17 cellular contexts compared by ENCODE assay signal in genomic region chr2:151823651-151824050, GRCh38. TPM values are rescaled to one million over a fixed set of nuclear protein-coding genes. Genes with fewer than 3 reads are reported as not detected.
DNase-seq lines count a peak whose midpoint lies in the region; ATAC-seq, FAIRE-seq and TF ChIP-seq lines count a peak whose summit lies in the region.
"Had no signal": no experiment of that assay in that cellular context is flagged by ENCODE, and none has a peak within 500 bp of the region (broad histone marks: within the 10 kb centered on the region; RNA-seq: fewer than 3 reads in every experiment).

No MANE protein-coding gene starts in this region.

- peaks cover 52% of the 10 kb centered on the region for H3K4me1 Mint-ChIP-seq in progenitor cell of endocrine pancreas (ENCODE audit: low read depth)

- H3K4me2 ChIP-seq in endothelial cell of umbilical vein (ENCODE audit: insufficient read depth, low read length) = no peak overlapping the region

- peaks cover 11% of the 10 kb centered on the region for H4K20me1 ChIP-seq in endothelial cell of umbilical vein (replicated peaks; ENCODE audit: control insufficient read depth, extremely low read depth, insufficient read depth, low read length)

- H3K27ac Mint-ChIP-seq in progenitor cell of endocrine pancreas = peak overlapping the region; percentile 55
- H3K27ac Mint-ChIP-seq: activated CD4-positive, alpha-beta T cell treated with anti-CD3 and anti-CD28 coated beads, Interleukin-2, amount 10 ng/mL, durations not matched to agents 24 days and 14 days; memory B cell; T-helper 2 cell treated with Interferon-gamma antibody and Interleukin-4, amounts not matched to agents 5 μg/mL and 100 μg/mL, for 36 hours had no signal

- H3K27ac ChIP-seq in endothelial cell of umbilical vein (ENCODE audit: insufficient read depth, low read depth, low read length) = no peak overlapping the region
- H3K27ac ChIP-seq: suprapubic skin had no signal

- BruUV-seq in endothelial cell of umbilical vein (replicated peaks; lab: Mats Ljungman, UMichigan) = no TSS peak

- peak; percentile 66 for DNase-seq in G401 (ENCODE audit: low spot score)
- DNase-seq in NCI-H526 treated with DMSO at 0.1 percent for 48 hours (lab: John Stamatoyannopoulos, UW) = peak; percentile 15
- DNase-seq in endothelial cell of umbilical vein (ENCODE audit: low read depth, low spot score) = peak; percentile 38
- DNase-seq in progenitor cell of endocrine pancreas (ENCODE audit: low spot score, unreplicated experiment) = no peak
- no peak for DNase-seq in HEK293T (ENCODE audit: extremely low spot score)
- no peak for DNase-seq in NCI-H1694 (lab: John Stamatoyannopoulos, UW)
- DNase-seq: activated CD4-positive, alpha-beta T cell treated with anti-CD3 and anti-CD28 coated beads, Interleukin-2, amount 10 ng/mL, durations not matched to agents 24 days and 14 days; activated T-cell treated with anti-CD3 and anti-CD28 coated beads, Interleukin-2, amount 50 U/mL, for 72 hours; adrenal gland; cortex of kidney; DMS79 treated with DMSO at 0.1 percent for 48 hours; NCI-H2081 treated with DMSO at 0.1 percent for 48 hours; NCI-H774 had no signal

- POLR2A ChIA-PET in endothelial cell of umbilical vein (lab: Charles Lee) = no interaction called here
- POLR2A ChIA-PET in HEK293T (lab: Yijun Ruan, JAX) = interaction anchor here (0.6 kb wide), 1 partner anchor 28 kb away, joined by 3 read pairs; no protein-coding TSS in a partner anchor

- TF ChIP-seq CTCF in endothelial cell of umbilical vein (IDR thresholded peaks at IDR 0.05; ENCODE audit: extremely low read depth in 1 of 2, insufficient read depth in 1 of 2, low read depth in 1 of 2, low read length in 2 of 2) (no peak), progenitor cell of endocrine pancreas (IDR thresholded peaks at IDR 0.05; ENCODE audit: unreplicated experiment) (no peak)

- no peak for ATAC-seq in GM21717 (IDR thresholded peaks at IDR 0.05; ENCODE audit: unreplicated experiment)
- ATAC-seq: activated T-cell treated with anti-CD3 and anti-CD28 coated beads, Interleukin-2, amount 50 U/mL, for 72 hours had no signal

- no peaks in the 10 kb centered on the region for H3K27me3 Mint-ChIP-seq in progenitor cell of endocrine pancreas
- H3K27me3 Mint-ChIP-seq: activated CD4-positive, alpha-beta T cell treated with anti-CD3 and anti-CD28 coated beads, Interleukin-2, amount 10 ng/mL, durations not matched to agents 24 days and 14 days; memory B cell had no signal

- H3K4me3 Mint-ChIP-seq in progenitor cell of endocrine pancreas (ENCODE audit: low read depth) = no peak overlapping the region
- H3K4me3 Mint-ChIP-seq: activated CD4-positive, alpha-beta T cell treated with anti-CD3 and anti-CD28 coated beads, Interleukin-2, amount 10 ng/mL, durations not matched to agents 24 days and 14 days; activated T-cell treated with anti-CD3 and anti-CD28 coated beads, Interleukin-2, amount 50 U/mL, for 72 hours; memory B cell; T-helper 2 cell treated with Interferon-gamma antibody and Interleukin-4, amounts not matched to agents 5 μg/mL and 100 μg/mL, for 36 hours had no signal

- H3K4me1 ChIP-seq in endothelial cell of umbilical vein (ENCODE audit: control insufficient read depth, extremely low read depth, insufficient read depth, low read length) = peaks cover 30% of the 10 kb centered on the region

- CTCF ChIA-PET in endothelial cell of umbilical vein (lab: Charles Lee) (interaction anchor here (4.5 kb wide), 1 partner anchor 17 kb away, joined by 27 read pairs; no protein-coding TSS in a partner anchor), HEK293T (lab: Yijun Ruan, JAX) (no interaction called here)

- in situ Hi-C loops in G401 (cut with HindIII; ENCODE audit: low sequenced_read_pairs) = no loop called here

- H3K9ac ChIP-seq in endothelial cell of umbilical vein (replicated peaks; ENCODE audit: extremely low read depth, insufficient read depth, low read length) = no peak overlapping the region

- H3K36me3 ChIP-seq in endothelial cell of umbilical vein (ENCODE audit: control insufficient read depth in 2 of 2, extremely low read depth in 1 of 2, insufficient read depth in 2 of 2, low read length in 2 of 2) = no peaks in the 10 kb centered on the region
- H3K36me3 ChIP-seq: adrenal gland, suprapubic skin had no signal

- H3K27me3 ChIP-seq in endothelial cell of umbilical vein (ENCODE audit: control insufficient read depth in 2 of 2, insufficient read depth in 2 of 2, low read length in 2 of 2) = no peaks in the 10 kb centered on the region
- H3K27me3 ChIP-seq: adrenal gland, suprapubic skin had no signal

- no peak for FAIRE-seq in endothelial cell of umbilical vein (lab: Jason Lieb, UNC)

- dilution Hi-C loops in endothelial cell of umbilical vein (cut with MboI; ENCODE audit: extremely low pct_ligation_motif_present, low sequenced_read_pairs) = no loop called here

- H3K9me3 ChIP-seq in endothelial cell of umbilical vein (replicated peaks; ENCODE audit: control insufficient read depth, insufficient read depth, low read length) = no peaks in the 10 kb centered on the region
- H3K9me3 ChIP-seq: adrenal gland, suprapubic skin had no signal

- no peak overlapping the region for H3K4me3 ChIP-seq in endothelial cell of umbilical vein (replicated peaks in 1 of 3; ENCODE audit: insufficient read depth in 1 of 3, low read depth in 1 of 3, low read length in 3 of 3)
- H3K4me3 ChIP-seq: suprapubic skin had no signal

- no peaks in the 10 kb centered on the region for H3K9me3 Mint-ChIP-seq in progenitor cell of endocrine pancreas (ENCODE audit: low read depth)
- H3K9me3 Mint-ChIP-seq: activated CD4-positive, alpha-beta T cell treated with anti-CD3 and anti-CD28 coated beads, Interleukin-2, amount 10 ng/mL, durations not matched to agents 24 days and 14 days; activated T-cell treated with anti-CD3 and anti-CD28 coated beads, Interleukin-2, amount 50 U/mL, for 72 hours; memory B cell; T-helper 2 cell treated with Interferon-gamma antibody and Interleukin-4, amounts not matched to agents 5 μg/mL and 100 μg/mL, for 36 hours had no signal

- intact Hi-C loops in endothelial cell of umbilical vein (cut with micrococcal nuclease) = no loop called here

- no peak overlapping the region for H2AFZ ChIP-seq in endothelial cell of umbilical vein (ENCODE audit: low read depth, low read length)

- H3K9me1 ChIP-seq in endothelial cell of umbilical vein (replicated peaks; ENCODE audit: control insufficient read depth, extremely low read depth, insufficient read depth, low read length) = no peaks in the 10 kb centered on the region

- H3K79me2 ChIP-seq in endothelial cell of umbilical vein (ENCODE audit: control insufficient read depth, insufficient read depth, low read length) = peaks cover 91% of the 10 kb centered on the region

- peaks cover 6% of the 10 kb centered on the region for H3K36me3 Mint-ChIP-seq in progenitor cell of endocrine pancreas (ENCODE audit: insufficient read depth)

- TF ChIP-seq POLR2A in endothelial cell of umbilical vein (IDR thresholded peaks at IDR 0.05; ENCODE audit: low read depth, low read length) = no peak

TF ChIP-seq in endothelial cell of umbilical vein, 7 proteins besides CTCF, POLR2A, EP300 and RAD21:
- TF ChIP-seq FOS (IDR thresholded peaks at IDR 0.05; ENCODE audit: borderline replicate concordance, insufficient read depth, low read length) (no peak), POLR2AphosphoS5 (IDR thresholded peaks at IDR 0.05; ENCODE audit: insufficient read depth, low read depth, low read length) (no peak), MYC (IDR thresholded peaks at IDR 0.05; ENCODE audit: low read depth, low read length) (no peak), JUN (IDR thresholded peaks at IDR 0.05; ENCODE audit: borderline replicate concordance, insufficient read depth, insufficient read length, low read depth) (no peak), GATA2 (IDR thresholded peaks at IDR 0.05; ENCODE audit: insufficient read depth, insufficient read length, low read depth, low read length) (no peak), MAX (IDR thresholded peaks at IDR 0.05; ENCODE audit: insufficient read depth, insufficient read length) (no peak), EZH2 (IDR thresholded peaks at IDR 0.05; ENCODE audit: borderline replicate concordance, low read depth, low read length, severe bottlenecking) (no peak)
TF ChIP-seq in endothelial cell of umbilical vein: peak in this region for 0.

TF ChIP-seq in HEK293T, 16 proteins besides CTCF, POLR2A, EP300 and RAD21 (continues in another document):
- TF ChIP-seq HDGF (IDR thresholded peaks at IDR 0.05; ENCODE audit: borderline replicate concordance) = no peak
- no peak for TF ChIP-seq BHLHE40 (IDR thresholded peaks at IDR 0.05; ENCODE audit: borderline replicate concordance)
- no peak for TF ChIP-seq SUZ12 (IDR thresholded peaks at IDR 0.05)
- no peak for TF ChIP-seq LEF1 (IDR thresholded peaks at IDR 0.05; ENCODE audit: borderline replicate concordance)
- TF ChIP-seq ELF4 (IDR thresholded peaks at IDR 0.05) = no peak
- TF ChIP-seq FOXK2 (IDR thresholded peaks at IDR 0.05) = no peak
- TF ChIP-seq NFRKB (IDR thresholded peaks at IDR 0.05) = no peak
- TF ChIP-seq CTBP1 (IDR thresholded peaks at IDR 0.05; ENCODE audit: borderline replicate concordance) = no peak
- no peak for TF ChIP-seq PKNOX1 (IDR thresholded peaks at IDR 0.05)
- TF ChIP-seq ZNF384 (IDR thresholded peaks at IDR 0.05) = no peak
- no peak for TF ChIP-seq SP1 (IDR thresholded peaks at IDR 0.05)
- TF ChIP-seq TARDBP (IDR thresholded peaks at IDR 0.05) = no peak
- no peak for TF ChIP-seq FOXA1 (IDR thresholded peaks at IDR 0.05)
- TF ChIP-seq FOXM1 (IDR thresholded peaks at IDR 0.05; ENCODE audit: borderline replicate concordance) = no peak

RNA-seq across cellular contexts. Expression of gene ARL5A, which starts 4.6 kb away (rescaled TPM):
- total RNA-seq in G401 (2014; rRNA removed; shearing (Covaris generic)) = 59.9 and 90.8 TPM in 2 replicates
- total RNA-seq in endothelial cell of umbilical vein (73.2 and 77.5 TPM in 2 replicates), progenitor cell of endocrine pancreas (68.6 and 79.0 TPM in 2 replicates)
- polyA plus RNA-seq in endothelial cell of umbilical vein = 18.0 and 25.8 TPM in 2 replicates
- 32.8 and 41.4 TPM in 2 replicates for polyA plus RNA-seq in endothelial cell of umbilical vein (2011; cell fraction: cytosol; rRNA removed)
- polyA plus RNA-seq in endothelial cell of umbilical vein (2011; cell fraction: nucleus; rRNA removed) = 27.4 and 29.4 TPM in 2 replicates
- polyA plus RNA-seq in endothelial cell of umbilical vein (2012) = 38.7 and 49.2 TPM in 2 replicates
- 52.0 and 64.5 TPM in 2 replicates for polyA minus RNA-seq in endothelial cell of umbilical vein
- polyA minus RNA-seq in endothelial cell of umbilical vein (2011; cell fraction: cytosol; rRNA and poly(A)+ RNA removed) = 11.6 TPM
- 52.4 and 67.5 TPM in 2 replicates for polyA minus RNA-seq in endothelial cell of umbilical vein (2011; cell fraction: nucleus; rRNA and poly(A)+ RNA removed)

Comparison
In these comparisons a context has a peak if more than half of its experiments do, and no peak if none do; other contexts are left out.
1. DNase-seq: peak in G401 (single experiment), NCI-H526 treated with DMSO at 0.1 percent for 48 hours (single experiment) and endothelial cell of umbilical vein (single experiment); none in progenitor cell of endocrine pancreas (single experiment), HEK293T (single experiment) and NCI-H1694 (single experiment).